Comparison of ENCODE assay signal across 27 cellular contexts in the genomic region with DNA sequence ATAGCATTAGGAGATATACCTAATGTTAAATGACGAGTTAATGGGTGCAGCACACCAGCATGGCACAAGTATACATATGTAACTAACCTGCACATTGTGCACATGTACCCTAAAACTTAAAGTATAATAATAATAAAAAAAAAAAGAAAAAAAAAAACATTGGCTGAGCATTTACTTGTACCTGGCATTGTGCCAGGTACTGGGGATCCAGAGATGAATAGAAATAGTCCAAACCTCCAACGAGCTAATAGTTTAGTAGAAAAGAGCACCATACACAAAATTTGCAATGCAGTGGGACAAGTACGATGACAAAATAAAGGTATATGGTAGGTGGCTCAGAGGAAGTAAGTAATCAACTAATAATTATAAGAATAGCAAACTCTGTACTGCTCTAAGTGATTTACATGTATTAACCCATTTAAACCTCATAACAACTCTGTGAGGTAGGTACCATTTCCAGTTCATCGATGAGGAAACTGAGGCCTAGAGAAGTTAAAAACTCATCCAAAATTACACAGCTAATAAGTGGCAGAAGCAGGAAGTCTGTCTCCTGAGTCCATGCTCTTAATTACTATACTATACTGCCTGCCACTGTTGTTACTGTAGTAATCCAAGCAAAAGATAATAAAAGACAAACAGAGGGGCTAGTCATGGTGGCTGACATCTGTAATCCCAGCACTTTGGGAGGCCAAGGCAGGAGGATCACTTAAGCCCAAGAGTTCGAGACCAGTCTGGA.
"Had no signal": no experiment of that assay in that cellular context is flagged by ENCODE, and none has a peak within 500 bp of the region (broad histone marks: within the 10 kb centered on the region; RNA-seq: fewer than 3 reads in every experiment).

No MANE protein-coding gene starts in this region.

- H3K36me3 ChIP-seq: pancreas, prostate gland, thyroid gland had no signal

- H3K36me3 Mint-ChIP-seq: activated naive CD4-positive, alpha-beta T cell treated with anti-CD3 and anti-CD28 coated beads, Interleukin-2, amount 50 U/mL, for 24 hours; naive B cell; stimulated activated memory B cell treated with anti-CD40 and anti-IgM and Interleukin-4, amounts not matched to agents 10 μg/mL and 1 μg/mL and 100 μg/mL, for 72 hours had no signal

- H3K4me1 ChIP-seq: pancreas, prostate gland, sigmoid colon, thyroid gland, upper lobe of right lung had no signal

- FAIRE-seq: pancreas, small intestine had no signal

- DNase-seq: activated CD4-positive, alpha-beta T cell treated with anti-CD3 and anti-CD28 coated beads, Interleukin-2, amount 10 ng/mL, durations not matched to agents 24 days and 14 days; activated CD4-positive, CD25-positive, alpha-beta regulatory T cell treated with anti-CD3 and anti-CD28 coated beads, Interleukin-2, amount 50 U/mL, for 72 hours; activated CD8-positive, alpha-beta T cell treated with anti-CD3 and anti-CD28 coated beads for 36 hours; activated naive CD8-positive, alpha-beta T cell treated with anti-CD3 and anti-CD28 coated beads, Interleukin-2, amount 50 U/mL, for 24 hours; activated T-cell treated with anti-CD3 and anti-CD28 coated beads, Interleukin-2, amount 50 U/mL, for 4 hours; amygdala; caudate nucleus; cortex of kidney; heart right ventricle; left ventricle myocardium inferior; mesendoderm; naive B cell; nephron progenitor cell; pancreas; sigmoid colon; stimulated activated CD4-positive, alpha-beta T cell treated with anti-CD3 and anti-CD28 coated beads, Interleukin-4, amount 100 ng/mL, for 4 hours; stimulated activated CD8-positive, alpha-beta memory T cell treated with anti-CD3 and anti-CD28 coated beads, Interleukin-4, amount 100 ng/mL, for 48 hours; stimulated activated naive CD8-positive, alpha-beta T cell treated with anti-CD3 and anti-CD28 coated beads, Interleukin-15, amount 100 ng/mL, for 72 hours; T-helper 2 cell; thyroid gland; upper lobe of right lung had no signal

- H3K4me3 ChIP-seq: heart right ventricle, left ventricle myocardium inferior, lung, pancreas, prostate gland, sigmoid colon, thyroid gland, upper lobe of right lung had no signal

- H3K9me3 ChIP-seq: heart right ventricle, left ventricle myocardium inferior, pancreas, prostate gland, sigmoid colon, thyroid gland, upper lobe of right lung had no signal

- H3K4me3 Mint-ChIP-seq: activated CD4-positive, alpha-beta T cell treated with anti-CD3 and anti-CD28 coated beads, Interleukin-2, amount 10 ng/mL, durations not matched to agents 24 days and 14 days; activated CD8-positive, alpha-beta T cell treated with anti-CD3 and anti-CD28 coated beads for 36 hours; activated naive CD4-positive, alpha-beta T cell treated with anti-CD3 and anti-CD28 coated beads, Interleukin-2, amount 50 U/mL, for 24 hours; activated naive CD8-positive, alpha-beta T cell treated with anti-CD3 and anti-CD28 coated beads, Interleukin-2, amount 50 U/mL, for 24 hours; activated T-cell treated with anti-CD3 and anti-CD28 coated beads, Interleukin-2, amount 50 U/mL, for 4 hours; activated T-helper 17 cell treated with anti-CD3 and anti-CD28 coated beads, Interleukin-2, amount 50 U/mL, for 72 hours; naive B cell; nephron progenitor cell; stimulated activated memory B cell treated with anti-CD40 and anti-IgM and Interleukin-4, amounts not matched to agents 10 μg/mL and 1 μg/mL and 100 μg/mL, for 72 hours; stimulated activated naive CD8-positive, alpha-beta T cell treated with anti-CD3 and anti-CD28 coated beads, Interleukin-15, amount 100 ng/mL, for 72 hours had no signal

- H3K27me3 Mint-ChIP-seq: activated CD4-positive, alpha-beta T cell treated with anti-CD3 and anti-CD28 coated beads, Interleukin-2, amount 10 ng/mL, durations not matched to agents 24 days and 14 days; activated CD8-positive, alpha-beta T cell treated with anti-CD3 and anti-CD28 coated beads for 36 hours; activated naive CD4-positive, alpha-beta T cell treated with anti-CD3 and anti-CD28 coated beads, Interleukin-2, amount 50 U/mL, for 24 hours; activated naive CD8-positive, alpha-beta T cell treated with anti-CD3 and anti-CD28 coated beads, Interleukin-2, amount 50 U/mL, for 24 hours; activated T-helper 17 cell treated with anti-CD3 and anti-CD28 coated beads, Interleukin-2, amount 50 U/mL, for 72 hours; naive B cell; stimulated activated memory B cell treated with anti-CD40 and anti-IgM and Interleukin-4, amounts not matched to agents 10 μg/mL and 1 μg/mL and 100 μg/mL, for 72 hours; stimulated activated naive CD8-positive, alpha-beta T cell treated with anti-CD3 and anti-CD28 coated beads, Interleukin-15, amount 100 ng/mL, for 72 hours had no signal

- H3K27me3 ChIP-seq: sigmoid colon, thyroid gland, upper lobe of right lung had no signal

- H3K27ac Mint-ChIP-seq: activated CD4-positive, alpha-beta T cell treated with anti-CD3 and anti-CD28 coated beads, Interleukin-2, amount 10 ng/mL, durations not matched to agents 24 days and 14 days; activated CD8-positive, alpha-beta T cell treated with anti-CD3 and anti-CD28 coated beads for 36 hours; activated naive CD4-positive, alpha-beta T cell treated with anti-CD3 and anti-CD28 coated beads, Interleukin-2, amount 50 U/mL, for 24 hours; activated naive CD8-positive, alpha-beta T cell treated with anti-CD3 and anti-CD28 coated beads, Interleukin-2, amount 50 U/mL, for 24 hours; activated T-helper 17 cell treated with anti-CD3 and anti-CD28 coated beads, Interleukin-2, amount 50 U/mL, for 72 hours; naive B cell; nephron progenitor cell; stimulated activated memory B cell treated with anti-CD40 and anti-IgM and Interleukin-4, amounts not matched to agents 10 μg/mL and 1 μg/mL and 100 μg/mL, for 72 hours; stimulated activated naive CD8-positive, alpha-beta T cell treated with anti-CD3 and anti-CD28 coated beads, Interleukin-15, amount 100 ng/mL, for 72 hours had no signal

- ATAC-seq: activated CD8-positive, alpha-beta T cell treated with anti-CD3 and anti-CD28 coated beads for 36 hours; activated naive CD8-positive, alpha-beta T cell treated with anti-CD3 and anti-CD28 coated beads, Interleukin-2, amount 50 U/mL, for 24 hours; activated T-cell treated with anti-CD3 and anti-CD28 coated beads, Interleukin-2, amount 50 U/mL, for 4 hours; activated T-helper 17 cell treated with anti-CD3 and anti-CD28 coated beads, Interleukin-2, amount 50 U/mL, for 72 hours; pancreas; stimulated activated memory B cell treated with anti-CD40 and anti-IgM and Interleukin-4, amounts not matched to agents 10 μg/mL and 1 μg/mL and 100 μg/mL, for 72 hours; stimulated activated naive CD8-positive, alpha-beta T cell treated with anti-CD3 and anti-CD28 coated beads, Interleukin-15, amount 100 ng/mL, for 72 hours; upper lobe of right lung had no signal

- H3K27ac ChIP-seq: heart right ventricle, left ventricle myocardium inferior, pancreas, prostate gland, sigmoid colon, thyroid gland, upper lobe of right lung had no signal

- H3K4me1 Mint-ChIP-seq: activated CD4-positive, alpha-beta T cell treated with anti-CD3 and anti-CD28 coated beads, Interleukin-2, amount 10 ng/mL, durations not matched to agents 24 days and 14 days; activated naive CD4-positive, alpha-beta T cell treated with anti-CD3 and anti-CD28 coated beads, Interleukin-2, amount 50 U/mL, for 24 hours; activated naive CD8-positive, alpha-beta T cell treated with anti-CD3 and anti-CD28 coated beads, Interleukin-2, amount 50 U/mL, for 24 hours; activated T-helper 17 cell treated with anti-CD3 and anti-CD28 coated beads, Interleukin-2, amount 50 U/mL, for 72 hours; naive B cell; nephron progenitor cell; stimulated activated memory B cell treated with anti-CD40 and anti-IgM and Interleukin-4, amounts not matched to agents 10 μg/mL and 1 μg/mL and 100 μg/mL, for 72 hours; stimulated activated naive CD8-positive, alpha-beta T cell treated with anti-CD3 and anti-CD28 coated beads, Interleukin-15, amount 100 ng/mL, for 72 hours had no signal

- H3K9me3 Mint-ChIP-seq: activated CD4-positive, alpha-beta T cell treated with anti-CD3 and anti-CD28 coated beads, Interleukin-2, amount 10 ng/mL, durations not matched to agents 24 days and 14 days; activated CD8-positive, alpha-beta T cell treated with anti-CD3 and anti-CD28 coated beads for 36 hours; activated naive CD4-positive, alpha-beta T cell treated with anti-CD3 and anti-CD28 coated beads, Interleukin-2, amount 50 U/mL, for 24 hours; activated naive CD8-positive, alpha-beta T cell treated with anti-CD3 and anti-CD28 coated beads, Interleukin-2, amount 50 U/mL, for 24 hours; activated T-cell treated with anti-CD3 and anti-CD28 coated beads, Interleukin-2, amount 50 U/mL, for 4 hours; activated T-helper 17 cell treated with anti-CD3 and anti-CD28 coated beads, Interleukin-2, amount 50 U/mL, for 72 hours; stimulated activated naive CD8-positive, alpha-beta T cell treated with anti-CD3 and anti-CD28 coated beads, Interleukin-15, amount 100 ng/mL, for 72 hours had no signal
